In genomic region chr1:10586125-10586524, GRCh38 we compare ENCODE assay signal across 19 cellular contexts.
DNase-seq lines count a peak whose midpoint lies in the region; ATAC-seq and TF ChIP-seq lines count a peak whose summit lies in the region.
"Had no signal": no experiment of that assay in that cellular context is flagged by ENCODE, and none has a peak within 500 bp of the region (broad histone marks: within the 10 kb centered on the region; RNA-seq: fewer than 3 reads in every experiment).

No MANE protein-coding gene starts in this region.

- peaks cover 7% of the 10 kb centered on the region for H4K20me1 ChIP-seq in osteoblast (ENCODE audit: insufficient read depth, low read length)

- no peaks in the 10 kb centered on the region for H3K9me3 Mint-ChIP-seq in activated CD4-positive, alpha-beta T cell treated with anti-CD3 and anti-CD28 coated beads for 36 hours (ENCODE audit: low read depth)
- H3K9me3 Mint-ChIP-seq in endodermal cell (no peaks in the 10 kb centered on the region), chondrocyte (ENCODE audit: low read depth) (peaks cover 19% of the 10 kb centered on the region)
- H3K9me3 Mint-ChIP-seq: CD4-positive, alpha-beta memory T cell had no signal

- peak; percentile 44 for ATAC-seq in activated CD4-positive, alpha-beta T cell treated with anti-CD3 and anti-CD28 coated beads for 36 hours
- no peak for ATAC-seq in GM18868 (IDR thresholded peaks at IDR 0.05; ENCODE audit: unreplicated experiment)
- ATAC-seq: Panc1 had no signal

- H3K27ac ChIP-seq in endodermal cell (ENCODE audit: low read depth, low read length) (no peak overlapping the region), osteoblast (ENCODE audit: low read depth, low read length) (no peak overlapping the region)
- H3K27ac ChIP-seq: 22Rv1, KMS-11 had no signal

- intact Hi-C loops in activated CD4-positive, alpha-beta T cell treated with anti-CD3 and anti-CD28 coated beads for 36 hours (cut with DNase I, micrococcal nuclease) = no loop called here

- H3K9ac ChIP-seq in endodermal cell (ENCODE audit: extremely low read depth, low read length, poor library complexity, severe bottlenecking) = no peak overlapping the region
- H3K9ac ChIP-seq: KMS-11 had no signal

- H3K27me3 ChIP-seq in endodermal cell (ENCODE audit: control insufficient read depth, insufficient read depth, low read length, poor library complexity, severe bottlenecking) = no peaks in the 10 kb centered on the region
- H3K27me3 ChIP-seq in osteoblast (ENCODE audit: insufficient read depth, low read length) = no peaks in the 10 kb centered on the region
- H3K27me3 ChIP-seq: BE2C had no signal

- no peak for DNase-seq in activated CD4-positive, alpha-beta T cell treated with anti-CD3 and anti-CD28 coated beads for 36 hours
- DNase-seq in activated CD4-positive, alpha-beta T cell treated with anti-CD3 and anti-CD28 coated beads for 48 hours = no peak
- DNase-seq in NAMALWA (ENCODE audit: low spot score) = peak; percentile 27
- no peak for DNase-seq in endodermal cell
- no peak for DNase-seq in osteoblast (ENCODE audit: insufficient read length, low spot score, missing footprints)
- no peak for DNase-seq in chondrocyte (ENCODE audit: low spot score)
- no peak for DNase-seq in NCI-H1930 (lab: John Stamatoyannopoulos, UW)
- DNase-seq: BE2C; CD4-positive, alpha-beta memory T cell; HCEC 1CT; NCI-H1105; NCI-H1694; NCI-H2107; NCI-H2227 treated with DMSO at 0.1 percent for 48 hours; NCI-H524 had no signal

- no peaks in the 10 kb centered on the region for H3K4me1 Mint-ChIP-seq in activated CD4-positive, alpha-beta T cell treated with anti-CD3 and anti-CD28 coated beads for 36 hours
- H3K4me1 Mint-ChIP-seq in endodermal cell (no peaks in the 10 kb centered on the region), chondrocyte (ENCODE audit: low read depth) (peaks cover 4% of the 10 kb centered on the region)

- H3K4me1 ChIP-seq in endodermal cell (ENCODE audit: control insufficient read depth, insufficient read depth, low read length) (no peaks in the 10 kb centered on the region), osteoblast (ENCODE audit: insufficient read depth, low read length) (no peaks in the 10 kb centered on the region)
- H3K4me1 ChIP-seq: BE2C had no signal

- H3K4me3 ChIP-seq in endodermal cell (ENCODE audit: low read length) (no peak overlapping the region), osteoblast (ENCODE audit: insufficient read depth, low read length) (no peak overlapping the region)

- no peak overlapping the region for H3K4me3 Mint-ChIP-seq in activated CD4-positive, alpha-beta T cell treated with anti-CD3 and anti-CD28 coated beads for 36 hours
- H3K4me3 Mint-ChIP-seq in endodermal cell (no peak overlapping the region), chondrocyte (ENCODE audit: unreplicated experiment) (no peak overlapping the region)
- H3K4me3 Mint-ChIP-seq: CD4-positive, alpha-beta memory T cell had no signal

- TF ChIP-seq CTCF in endodermal cell (conservative IDR thresholded peaks at IDR 0.05) (peak; percentile 40), osteoblast (IDR thresholded peaks at IDR 0.05; ENCODE audit: extremely low read depth, low read depth, low read length) (peak; percentile 6), chondrocyte (IDR thresholded peaks at IDR 0.05) (no peak)

- CTCF ChIA-PET in activated CD4-positive, alpha-beta T cell treated with anti-CD3 and anti-CD28 coated beads for 36 hours (lab: Charles Lee) = no interaction called here

- 90 to 100% methylated on average over 2 to 5 of the region's 5 CpGs for WGBS in endodermal cell (ENCODE audit: insufficient coverage in 1 of 2, insufficient read length in 1 of 2), 2 experiments

- no peak overlapping the region for H3K4me2 ChIP-seq in osteoblast (ENCODE audit: insufficient read depth, low read length)
- H3K4me2 ChIP-seq: KMS-11 had no signal

- H3K36me3 Mint-ChIP-seq in activated CD4-positive, alpha-beta T cell treated with anti-CD3 and anti-CD28 coated beads for 36 hours (ENCODE audit: low read depth) = peaks cover 2% of the 10 kb centered on the region
- H3K36me3 Mint-ChIP-seq in endodermal cell (ENCODE audit: low read depth) = peaks cover 14% of the 10 kb centered on the region
- H3K36me3 Mint-ChIP-seq in chondrocyte (ENCODE audit: low read depth) = peaks cover 5% of the 10 kb centered on the region

- H3K27ac Mint-ChIP-seq in activated CD4-positive, alpha-beta T cell treated with anti-CD3 and anti-CD28 coated beads for 36 hours = no peak overlapping the region
- no peak overlapping the region for H3K27ac Mint-ChIP-seq in endodermal cell
- H3K27ac Mint-ChIP-seq in chondrocyte (ENCODE audit: unreplicated experiment) = no peak overlapping the region

- H3K9me3 ChIP-seq in endodermal cell (ENCODE audit: control insufficient read depth, low read length) (peaks cover 9% of the 10 kb centered on the region), osteoblast (ENCODE audit: low read depth, low read length) (no peaks in the 10 kb centered on the region)
- H3K9me3 ChIP-seq: BE2C had no signal

- POLR2A ChIA-PET in activated CD4-positive, alpha-beta T cell treated with anti-CD3 and anti-CD28 coated beads for 36 hours (lab: Charles Lee) = no interaction called here

- H3K79me2 ChIP-seq in osteoblast (ENCODE audit: insufficient read depth, low read length) = peaks cover 2% of the 10 kb centered on the region

- H3K36me3 ChIP-seq in endodermal cell (ENCODE audit: control insufficient read depth, insufficient read depth, low read length) (no peaks in the 10 kb centered on the region), osteoblast (ENCODE audit: insufficient read depth, low read length) (no peaks in the 10 kb centered on the region)
- H3K36me3 ChIP-seq: BE2C had no signal

- no peaks in the 10 kb centered on the region for H3K27me3 Mint-ChIP-seq in activated CD4-positive, alpha-beta T cell treated with anti-CD3 and anti-CD28 coated beads for 36 hours
- H3K27me3 Mint-ChIP-seq in endodermal cell (ENCODE audit: insufficient read depth) (no peaks in the 10 kb centered on the region), chondrocyte (ENCODE audit: low read depth) (no peaks in the 10 kb centered on the region)
- H3K27me3 Mint-ChIP-seq: CD4-positive, alpha-beta memory T cell had no signal

- no peak overlapping the region for H2AFZ ChIP-seq in osteoblast (ENCODE audit: low read length)
